Comparison of ENCODE assay signal across 11 cellular contexts in the genomic region with DNA sequence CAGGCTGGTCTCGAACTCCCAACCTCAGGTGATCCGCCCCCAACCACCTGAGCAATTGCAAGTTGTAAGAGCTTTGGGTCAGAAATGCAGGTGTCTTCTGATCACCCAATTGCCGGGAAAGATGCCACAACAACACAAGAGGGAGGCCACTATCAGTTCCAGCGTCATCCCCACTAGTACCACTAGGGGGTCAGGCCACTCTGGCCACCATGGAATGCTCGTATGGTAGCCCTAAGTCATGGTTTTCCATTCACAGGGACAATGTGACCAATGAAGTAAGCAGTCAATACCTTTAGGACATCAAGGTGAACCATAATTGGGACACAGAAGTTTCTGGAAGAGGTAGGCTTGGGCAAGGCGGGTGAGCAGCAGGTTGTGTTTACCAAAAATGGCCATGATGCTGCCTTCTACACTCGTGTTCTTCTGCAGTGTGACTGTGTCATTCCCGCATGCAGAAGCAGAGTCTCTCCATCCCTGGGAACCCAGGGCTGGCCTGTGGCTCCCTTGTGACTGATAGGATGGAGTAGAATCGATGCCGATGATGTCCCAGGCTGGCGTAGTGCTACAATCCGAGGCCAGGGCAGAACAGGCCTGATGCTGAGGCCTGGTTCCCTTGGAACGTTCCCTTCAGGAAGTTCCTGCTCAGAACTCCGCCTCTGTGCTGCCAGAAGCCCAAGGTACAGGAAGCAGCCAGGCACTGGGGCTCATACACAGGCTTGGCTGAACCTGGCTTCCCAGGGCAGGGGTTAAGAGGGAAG. TPM values are rescaled to one million over a fixed set of nuclear protein-coding genes. Genes with fewer than 3 reads are reported as not detected.
A peak's percentile ranks its signal among the peaks of the same experiment; 100 is the strongest.
DNase-seq lines count a peak whose midpoint lies in the region; TF ChIP-seq lines count a peak whose summit lies in the region.
"Had no signal": no experiment of that assay in that cellular context is flagged by ENCODE, and none has a peak within 500 bp of the region (broad histone marks: within the 10 kb centered on the region; RNA-seq: fewer than 3 reads in every experiment).

No MANE protein-coding gene starts in this region.

- H2AFZ ChIP-seq in H9 (ENCODE audit: low read length) (no peak overlapping the region), mesenchymal stem cell (ENCODE audit: low read depth, low read length) (no peak overlapping the region)

- H3K9ac ChIP-seq in H9 (ENCODE audit: extremely low read depth, insufficient read length, low read length) (no peak overlapping the region), mesenchymal stem cell (ENCODE audit: low read length) (no peak overlapping the region)

- DNase-seq in DMS 273 (lab: John Stamatoyannopoulos, UW; ENCODE audit: unreplicated experiment) (peak; percentile 39), DMS 273 treated with DMSO at 0.1 percent for 48 hours (lab: John Stamatoyannopoulos, UW) (no peak), H9 (peak; percentile 53), astrocyte of the cerebellum (ENCODE audit: low read depth) (no peak), mesenchymal stem cell (no peak), kidney tubule cell (ENCODE audit: low spot score) (no peak), NOMO-1 (lab: John Stamatoyannopoulos, UW; ENCODE audit: unreplicated experiment in 2 of 2) (no peak), superior temporal gyrus (ENCODE audit: extremely low spot score) (no peak)
- DNase-seq: activated effector memory CD4-positive, alpha-beta T cell treated with Interleukin-2 at 50 U/mL for 16 hours; NCI-H1930 had no signal

- H4K8ac ChIP-seq in H9 (replicated peaks; ENCODE audit: insufficient read length, low read depth, low read length) = no peak overlapping the region
- H4K8ac ChIP-seq in mesenchymal stem cell (ENCODE audit: low read length) = no peak overlapping the region

- peaks cover 16 to 20% of the 10 kb centered on the region in 2 experiments for H3K4me1 Mint-ChIP-seq in H9

- H3K27ac ChIP-seq in H9 (ENCODE audit: insufficient read length, low read depth, low read length) (no peak overlapping the region), mesenchymal stem cell (ENCODE audit: low read length, poor library complexity, severe bottlenecking) (no peak overlapping the region)

- peaks cover 2 to 15% (median 12%) of the 10 kb centered on the region in 3 experiments; a peak in 5 of 7 replicates for H3K36me3 Mint-ChIP-seq in H9 (ENCODE audit: insufficient read depth in 1 of 3, low read depth in 3 of 3)

- H3K27me3 ChIP-seq in H9 (ENCODE audit: insufficient read depth, low read length) (no peaks in the 10 kb centered on the region), mesenchymal stem cell (ENCODE audit: control insufficient read depth in 1 of 2, insufficient read depth in 1 of 2, low read length in 2 of 2) (no peaks in the 10 kb centered on the region)

- H3K23ac ChIP-seq in H9 (ENCODE audit: insufficient read length, low read depth, low read length) (no peak overlapping the region), mesenchymal stem cell (ENCODE audit: low read length in 2 of 2) (no peak overlapping the region)

- no peak overlapping the region for H3K4me2 ChIP-seq in H9 (ENCODE audit: insufficient read depth, insufficient read length, low read length)
- no peak overlapping the region for H3K4me2 ChIP-seq in mesenchymal stem cell (ENCODE audit: low read length, poor library complexity, severe bottlenecking)

- H3K4ac ChIP-seq in H9 (ENCODE audit: low read depth, low read length) (no peak overlapping the region), mesenchymal stem cell (ENCODE audit: low read depth in 1 of 2, low read length in 2 of 2) (no peak overlapping the region)

- H4K5ac ChIP-seq in H9 (ENCODE audit: insufficient read length, low read depth, low read length) = no peak overlapping the region

- H3K79me1 ChIP-seq in H9 (ENCODE audit: insufficient read depth, low read depth, low read length, poor library complexity, severe bottlenecking) (no peaks in the 10 kb centered on the region), mesenchymal stem cell (replicated peaks; ENCODE audit: low read length, poor library complexity, severe bottlenecking) (no peaks in the 10 kb centered on the region)

- no CpG with 5 or more reads among the region's 14 CpGs for WGBS in H9 (ENCODE audit: extremely low coverage, insufficient read length, low lambda C conversion rate)
- WGBS in mesenchymal stem cell = 94% methylated on average over 14 of the region's 14 CpGs

- H3K4me3 Mint-ChIP-seq in H9 = no peak overlapping the region; a peak in 1 of 5 replicates
- H3K4me3 Mint-ChIP-seq: nephron had no signal

- TF ChIP-seq CTCF in H9 (conservative IDR thresholded peaks at IDR 0.05) (peak; percentile 63), astrocyte of the cerebellum (IDR thresholded peaks at IDR 0.05; ENCODE audit: low read depth, low read length, missing control alignments) (peak; percentile 43)

- H2BK5ac ChIP-seq in H9 (ENCODE audit: insufficient read length, low read length) (no peak overlapping the region), mesenchymal stem cell (ENCODE audit: low read depth, low read length, poor library complexity, severe bottlenecking) (no peak overlapping the region)

- no peak overlapping the region for H3K14ac ChIP-seq in H9 (ENCODE audit: insufficient read depth, low read length)
- H3K14ac ChIP-seq in mesenchymal stem cell (ENCODE audit: low read length in 2 of 2) = peak overlapping the region in 1 of 2 experiments; percentile 39

- H3K27me3 Mint-ChIP-seq in H9 (ENCODE audit: low read depth) = peaks cover 8% of the 10 kb centered on the region

- in situ Hi-C loops in astrocyte of the cerebellum (cut with HindIII; ENCODE audit: low sequenced_read_pairs) = no loop called here

- H3K4me3 ChIP-seq in astrocyte of the cerebellum (ENCODE audit: low read depth, low read length) = no peak overlapping the region
- no peak overlapping the region for H3K4me3 ChIP-seq in mesenchymal stem cell (ENCODE audit: insufficient read depth in 1 of 2, low read depth in 1 of 2, low read length in 2 of 2)

- H2BK15ac ChIP-seq in H9 (ENCODE audit: low read depth, low read length) (no peak overlapping the region), mesenchymal stem cell (ENCODE audit: low read depth, poor library complexity, severe bottlenecking) (no peak overlapping the region)

- no peak overlapping the region for H3K18ac ChIP-seq in H9 (ENCODE audit: insufficient read length, low read depth, low read length)
- no peak overlapping the region for H3K18ac ChIP-seq in mesenchymal stem cell (ENCODE audit: low read depth in 1 of 2, low read length in 2 of 2)

- H3K4me1 ChIP-seq in H9 (ENCODE audit: insufficient read depth, low read length) (no peaks in the 10 kb centered on the region), mesenchymal stem cell (ENCODE audit: control insufficient read depth, insufficient read depth, low read depth, low read length) (peaks cover 20% of the 10 kb centered on the region)

- H2BK20ac ChIP-seq in H9 (ENCODE audit: low read depth, low read length, poor library complexity, severe bottlenecking) = no peak overlapping the region

- H2BK120ac ChIP-seq in H9 (ENCODE audit: low read depth, low read length, poor library complexity, severe bottlenecking) (no peak overlapping the region), mesenchymal stem cell (ENCODE audit: low read depth, low read length) (no peak overlapping the region)

- H2AK5ac ChIP-seq in H9 (ENCODE audit: insufficient read length, low read length) (no peak overlapping the region), mesenchymal stem cell (ENCODE audit: low read length, severe bottlenecking) (peak overlapping the region; percentile 66)

- H4K91ac ChIP-seq in H9 (ENCODE audit: insufficient read length, low read depth, low read length) = no peak overlapping the region
- H4K91ac ChIP-seq in mesenchymal stem cell (ENCODE audit: low read length) = no peak overlapping the region

- no peak overlapping the region for H3K56ac ChIP-seq in H9 (ENCODE audit: insufficient read length, low read depth, low read length)

- H3K36me3 ChIP-seq in mesenchymal stem cell (ENCODE audit: control insufficient read depth in 1 of 2, insufficient read depth in 2 of 2, low read depth in 1 of 2, low read length in 2 of 2) = no peaks in the 10 kb centered on the region

- H3K23me2 ChIP-seq in H9 (ENCODE audit: insufficient read length, low read depth, low read length, poor library complexity, severe bottlenecking) = no peaks in the 10 kb centered on the region

- no peak overlapping the region for H2BK12ac ChIP-seq in H9 (ENCODE audit: insufficient read length, low read depth, low read length)
- no peak overlapping the region for H2BK12ac ChIP-seq in mesenchymal stem cell (ENCODE audit: low read length in 2 of 2)

- peaks cover 15 to 16% of the 10 kb centered on the region in 2 experiments; a peak in 4 of 5 replicates for H3K9me3 Mint-ChIP-seq in H9

- no peak overlapping the region for H3T11ph ChIP-seq in H9 (ENCODE audit: low read length)

- no peaks in the 10 kb centered on the region for H3K79me2 ChIP-seq in H9 (ENCODE audit: insufficient read depth, low read length)

- no peaks in the 10 kb centered on the region for H4K20me1 ChIP-seq in H9 (ENCODE audit: control insufficient read depth, insufficient read depth, insufficient read length)

- no peaks in the 10 kb centered on the region for H3K9me3 ChIP-seq in H9 (ENCODE audit: control insufficient read depth, low read depth, low read length)
- H3K9me3 ChIP-seq in mesenchymal stem cell (ENCODE audit: control insufficient read depth, low read length) = no peaks in the 10 kb centered on the region

- no peak overlapping the region; a peak in 1 of 7 replicates for H3K27ac Mint-ChIP-seq in H9
- H3K27ac Mint-ChIP-seq: nephron had no signal

RNA-seq across cellular contexts. Expression of a gene that starts 42.2 kb away (rescaled TPM):
- 6.9 and 7.1 TPM in 2 replicates for total RNA-seq in H9 (2021)
- 0.64 TPM for polyA plus RNA-seq in mesenchymal stem cell (2013, experiment 1 of 2)
- polyA plus RNA-seq in mesenchymal stem cell (2013, experiment 2 of 2) = 0.71 TPM

Comparison
In these comparisons a context has a peak if more than half of its experiments do, and no peak if none do; other contexts are left out.
1. DNase-seq: peak in DMS 273 (single experiment) and H9 (single experiment); none in DMS 273 treated with DMSO at 0.1 percent for 48 hours (single experiment), astrocyte of the cerebellum (single experiment), mesenchymal stem cell (single experiment), kidney tubule cell (single experiment), NOMO-1 (0 of 2) and superior temporal gyrus (single experiment).